ENCODE assay signal across 8 cellular contexts in the genomic region with DNA sequence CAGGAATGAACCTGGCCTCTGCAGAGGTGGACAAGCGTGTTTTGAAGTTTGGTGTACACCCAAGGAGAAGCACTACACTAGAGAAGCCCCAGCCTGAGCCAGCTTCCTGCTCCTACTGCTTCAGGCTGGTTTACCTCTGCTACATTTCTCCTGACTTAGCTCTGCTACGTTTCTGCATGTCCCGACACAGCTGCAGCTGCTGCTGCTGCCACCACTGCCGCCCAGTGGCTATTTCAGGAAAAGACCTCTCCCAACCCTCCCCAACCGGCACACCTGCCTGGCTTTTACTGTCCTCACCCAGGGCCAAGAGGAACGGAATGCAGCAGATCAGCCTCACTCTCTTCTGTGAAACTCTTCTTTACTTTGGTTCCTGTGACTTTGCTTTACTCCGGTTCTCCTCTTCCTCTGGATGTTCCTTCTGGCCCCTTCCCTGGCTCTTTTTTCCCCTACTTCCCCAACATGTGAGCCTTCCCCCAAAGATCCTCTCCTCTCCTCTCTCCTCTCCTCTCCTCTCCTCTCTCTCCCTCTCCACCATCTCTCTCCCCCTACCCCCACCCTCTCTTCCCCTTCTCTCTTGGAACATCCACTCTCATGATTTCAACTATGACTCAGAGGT.
DNase-seq lines count a peak whose midpoint lies in the region; ATAC-seq lines count a peak whose summit lies in the region.

No MANE protein-coding gene starts in this region.

- peak; percentile 3 for DNase-seq in SIG-M5 treated with dmso at 0.1 percent for 504 hours (lab: John Stamatoyannopoulos, UW; ENCODE audit: unreplicated experiment)
- no peak for DNase-seq in SIG-M5 (lab: John Stamatoyannopoulos, UW)
- DNase-seq in NCI-H748 treated with DMSO at 0.1 percent for 48 hours (lab: John Stamatoyannopoulos, UW), result peak; percentile 22
- peak; percentile 29 for DNase-seq in adipocyte (ENCODE audit: low read depth)
- DNase-seq in inferior parietal cortex (ENCODE audit: extremely low spot score), result peak; percentile 1
- peak; percentile 46 for DNase-seq in stimulated activated naive CD8-positive, alpha-beta T cell treated with anti-CD3 and anti-CD28 coated beads, Interleukin-15, Interleukin-2, amounts not matched to agents 100 U/mL and 50 U/mL, for 24 hours

- no peak overlapping the region for H3K4me3 ChIP-seq in adipocyte (ENCODE audit: low read length)

- peaks cover 6% of the 10 kb centered on the region for H3K27me3 ChIP-seq in adipocyte (replicated peaks; ENCODE audit: control insufficient read depth, insufficient read depth, low read length)

- peaks cover 21% of the 10 kb centered on the region for H3K9me3 ChIP-seq in adipocyte (ENCODE audit: control insufficient read depth, low read length)

- ATAC-seq in HG03095 (IDR thresholded peaks at IDR 0.05; ENCODE audit: unreplicated experiment) (peak; percentile 65), HG03460 (IDR thresholded peaks at IDR 0.05; ENCODE audit: unreplicated experiment) (no peak)
- peak; percentile 75 for ATAC-seq in stimulated activated naive CD8-positive, alpha-beta T cell treated with anti-CD3 and anti-CD28 coated beads, Interleukin-15, Interleukin-2, amounts not matched to agents 100 U/mL and 50 U/mL, for 24 hours

- no peaks in the 10 kb centered on the region for H3K36me3 ChIP-seq in adipocyte (ENCODE audit: control insufficient read depth, insufficient read depth, low read length, severe bottlenecking)

- no peak overlapping the region for H3K9ac ChIP-seq in adipocyte (ENCODE audit: low read length)

- H3K4me1 ChIP-seq in adipocyte (ENCODE audit: control insufficient read depth, insufficient read depth, low read length), result no peaks in the 10 kb centered on the region
